In the genomic region with DNA sequence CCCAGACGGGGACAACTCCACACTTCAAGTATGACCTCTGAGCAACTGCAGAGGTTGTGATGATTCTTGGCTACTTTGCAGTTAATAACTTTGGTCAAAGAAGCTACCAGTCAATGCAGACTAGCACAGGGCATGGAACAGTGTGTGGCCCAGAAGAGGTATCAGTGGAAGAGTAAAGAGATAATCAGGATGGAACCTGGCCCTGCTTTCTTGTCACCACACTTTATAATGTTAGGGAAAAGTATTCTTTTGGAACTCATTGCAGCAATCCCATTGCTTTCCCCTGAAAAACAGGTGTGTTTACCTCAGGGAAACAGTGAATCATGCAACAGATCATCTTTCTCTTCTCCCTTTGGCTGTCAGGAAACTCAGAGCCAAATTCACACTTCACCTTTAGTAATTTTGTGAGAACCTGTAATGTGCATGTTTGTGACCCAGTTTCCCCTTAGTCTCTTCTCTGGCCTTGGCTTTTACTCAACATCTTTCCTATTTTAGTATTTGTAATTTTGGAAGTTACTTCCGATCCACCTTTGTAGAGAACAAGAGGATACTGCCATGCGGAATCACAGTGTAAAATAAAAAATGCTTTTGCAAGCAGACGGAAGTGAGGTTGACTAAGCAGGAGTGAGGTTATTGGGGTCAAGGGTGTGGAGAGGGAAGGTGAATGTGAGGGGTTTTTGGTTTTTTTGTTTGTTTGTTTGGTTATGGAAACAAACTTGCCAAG, we compare ENCODE assay signal across 11 cellular contexts. TPM values are rescaled to one million over a fixed set of nuclear protein-coding genes. Genes with fewer than 3 reads are reported as not detected.
DNase-seq lines count a peak whose midpoint lies in the region; ATAC-seq, FAIRE-seq and TF ChIP-seq lines count a peak whose summit lies in the region.
"Had no signal": no experiment of that assay in that cellular context is flagged by ENCODE, and none has a peak within 500 bp of the region (broad histone marks: within the 10 kb centered on the region; RNA-seq: fewer than 3 reads in every experiment).

No MANE protein-coding gene starts in this region.

- ATAC-seq in GM21515 (IDR thresholded peaks at IDR 0.05; ENCODE audit: unreplicated experiment) (peak; percentile 35), RWPE2 (ENCODE audit: low read depth) (no peak)

- peak overlapping the region in 1 of 2 donors; percentile 51 for H3K4me3 Mint-ChIP-seq in CD14-positive monocyte
- H3K4me3 Mint-ChIP-seq: endodermal cell had no signal

- peaks cover 0 to 2% (median 0%) of the 10 kb centered on the region in 7 donors for H3K9me3 Mint-ChIP-seq in CD14-positive monocyte
- H3K9me3 Mint-ChIP-seq: endodermal cell had no signal

- H3K27ac ChIP-seq in RWPE2 (ENCODE audit: poor library complexity, severe bottlenecking), result peak overlapping the region; percentile 96
- H3K27ac ChIP-seq in esophagus squamous epithelium, result peak overlapping the region; percentile 49 to 77 (median 62)
- peak overlapping the region in 1 of 4 donors; percentile 2 for H3K27ac ChIP-seq in transverse colon
- H3K27ac ChIP-seq in thyroid gland, result no peak overlapping the region
- H3K27ac ChIP-seq: right atrium auricular region had no signal

- H3K27ac Mint-ChIP-seq in CD14-positive monocyte, result peak overlapping the region; percentile 94 to 98 (median 97)
- H3K27ac Mint-ChIP-seq: endodermal cell had no signal

- DNase-seq in CD14-positive monocyte (ENCODE audit: low spot score) (no peak), RWPE2 (ENCODE audit: low spot score) (no peak), esophagus squamous epithelium (lab: John Stamatoyannopoulos, UW) (no peak), urothelium cell line (ENCODE audit: low spot score) (no peak), transverse colon (no peak), thyroid gland (no peak), GM03348 (ENCODE audit: low spot score) (no peak)
- DNase-seq: endodermal cell, Right ventricle myocardium superior had no signal

- H3K27me3 Mint-ChIP-seq in CD14-positive monocyte (ENCODE audit: low read depth in 3 of 3), result no peaks in the 10 kb centered on the region

- 78 to 79% methylated on average over 4 of the region's 4 CpGs for WGBS in esophagus squamous epithelium, 2 donors
- 70 to 97% methylated on average over 3 to 4 of the region's 4 CpGs for WGBS in transverse colon (ENCODE audit: low coverage in 1 of 2), 2 donors
- WGBS in thyroid gland, 2 donors, result 95 to 96% methylated on average over 4 of the region's 4 CpGs

- no peak for TF ChIP-seq EP300 in transverse colon (IDR thresholded peaks at IDR 0.05; ENCODE audit: low read depth)

- peaks cover 33% of the 10 kb centered on the region for H3K4me1 ChIP-seq in RWPE2 (ENCODE audit: insufficient read depth, poor library complexity, severe bottlenecking)
- H3K4me1 ChIP-seq in esophagus squamous epithelium, result peaks cover 7 to 36% (median 17%) of the 10 kb centered on the region in 3 donors
- peaks cover 0 to 6% (median 2%) of the 10 kb centered on the region in 4 donors for H3K4me1 ChIP-seq in transverse colon
- H3K4me1 ChIP-seq in thyroid gland, result no peaks in the 10 kb centered on the region
- H3K4me1 ChIP-seq: right atrium auricular region had no signal

- in situ Hi-C loops in transverse colon (cut with MboI; ENCODE audit: low pct_ligation_motif_present in 1 of 4, low pct_unique_long_range_greater_than_20kb in 1 of 4, low sequenced_read_pairs in 3 of 4), result loop anchor here in 1 of 4 donors (25.0 kb wide), 1 partner anchor 115 kb away; no protein-coding TSS in a partner anchor

- H3K4me1 Mint-ChIP-seq in CD14-positive monocyte, result peaks cover 69% of the 10 kb centered on the region

- no peak for TF ChIP-seq POLR2A in esophagus squamous epithelium (IDR thresholded peaks at IDR 0.05)
- TF ChIP-seq POLR2A in transverse colon (IDR thresholded peaks at IDR 0.05), result no peak
- TF ChIP-seq POLR2A in thyroid gland (IDR thresholded peaks at IDR 0.05), result no peak

- no peak for FAIRE-seq in urothelium cell line (lab: Jason Lieb, UNC)

- TF ChIP-seq CTCF in CD14-positive monocyte (IDR thresholded peaks at IDR 0.05) (no peak), RWPE2 (IDR thresholded peaks at IDR 0.05; ENCODE audit: poor library complexity, severe bottlenecking) (no peak), esophagus squamous epithelium (IDR thresholded peaks at IDR 0.05) (no peak), transverse colon (IDR thresholded peaks at IDR 0.05) (no peak), thyroid gland (IDR thresholded peaks at IDR 0.05) (no peak)

- intact Hi-C loops in CD14-positive monocyte (cut with micrococcal nuclease), result loop anchor here in 1 of 2 donors (2.0 to 5.0 kb wide), 2 partner anchors 35 to 38 kb away; no protein-coding TSS in a partner anchor
- intact Hi-C loops in esophagus squamous epithelium (cut with DNase I), result no loop called here
- intact Hi-C loops in transverse colon (cut with DNase I; ENCODE audit: low total_unique reads), result no loop called here
- intact Hi-C loops in thyroid gland (cut with DNase I), result no loop called here

- H3K9me3 ChIP-seq in RWPE2 (ENCODE audit: severe bottlenecking) (no peaks in the 10 kb centered on the region), esophagus squamous epithelium (no peaks in the 10 kb centered on the region), transverse colon (no peaks in the 10 kb centered on the region), thyroid gland (no peaks in the 10 kb centered on the region)
- H3K9me3 ChIP-seq: right atrium auricular region had no signal

- H3K4me3 ChIP-seq in RWPE2 (ENCODE audit: severe bottlenecking), result no peak overlapping the region
- H3K4me3 ChIP-seq in esophagus squamous epithelium, result no peak overlapping the region
- H3K4me3 ChIP-seq in transverse colon, result no peak overlapping the region
- H3K4me3 ChIP-seq in thyroid gland (replicated peaks in 1 of 3), result no peak overlapping the region
- H3K4me3 ChIP-seq: right atrium auricular region had no signal

- H3K27me3 ChIP-seq in RWPE2 (ENCODE audit: insufficient read depth, poor library complexity, severe bottlenecking) (no peaks in the 10 kb centered on the region), esophagus squamous epithelium (peaks cover 0 to 7% (median 0%) of the 10 kb centered on the region in 4 donors), transverse colon (peaks cover 13% of the 10 kb centered on the region), thyroid gland (no peaks in the 10 kb centered on the region)
- H3K27me3 ChIP-seq: right atrium auricular region had no signal

- H3K36me3 ChIP-seq in RWPE2 (ENCODE audit: low read depth) (peaks cover 5% of the 10 kb centered on the region; the same call in 1 of the 2 replicates), esophagus squamous epithelium (peaks cover 0 to 18% (median 0%) of the 10 kb centered on the region in 3 donors), transverse colon (peaks cover 0 to 2% (median 0%) of the 10 kb centered on the region in 4 donors), thyroid gland (peaks cover 0 to 3% of the 10 kb centered on the region in 2 donors)
- H3K36me3 ChIP-seq: right atrium auricular region had no signal

- peaks cover 20 to 23% of the 10 kb centered on the region in 2 donors for H3K36me3 Mint-ChIP-seq in CD14-positive monocyte

RNA-seq across cellular contexts. Expression of gene ASPRV1, which starts 14.2 kb away (rescaled TPM):
- under 1 TPM; 0.25 to 0.27 TPM for polyA plus RNA-seq in CD14-positive monocyte
- total RNA-seq in esophagus squamous epithelium (1 to 10 TPM in 1 of 4 donors, under 1 TPM in 3; 0.18 to 1.5 (median 0.34) TPM), transverse colon (1 to 10 TPM in 1 of 4 donors, under 1 TPM in 1, not detected in 2; 0.95 to 1.2 TPM), thyroid gland (1 to 10 TPM in 3 of 4 donors, under 1 TPM in 1; 0.89 to 2.0 (median 1.5) TPM)

RNA-seq across cellular contexts. Expression of gene MXD1, which starts 32.3 kb away (rescaled TPM):
- 100 to 1,000 TPM in 1 of 2 donors, 10 to 100 TPM in 1; 83.1 to 112 TPM for polyA plus RNA-seq in CD14-positive monocyte
- total RNA-seq in esophagus squamous epithelium (100 to 1,000 TPM in 1 of 4 donors, 10 to 100 TPM in 3; 38.5 to 121 (median 83.2) TPM), transverse colon (100 to 1,000 TPM in 2 of 4 donors, 10 to 100 TPM in 2; 11.7 to 154 (median 113) TPM), thyroid gland (10 to 100 TPM; 11.3 to 17.9 (median 13.0) TPM)

RNA-seq across cellular contexts. Expression of gene SNRNP27, which starts 53.5 kb away (rescaled TPM):
- polyA plus RNA-seq in CD14-positive monocyte, result 10 to 100 TPM; 47.4 to 54.8 TPM
- total RNA-seq in esophagus squamous epithelium (10 to 100 TPM; 30.6 to 46.9 (median 37.5) TPM), transverse colon (10 to 100 TPM in 3 of 4 donors, 1 to 10 TPM in 1; 2.4 to 75.4 (median 63.6) TPM), thyroid gland (100 to 1,000 TPM in 1 of 4 donors, 10 to 100 TPM in 3; 47.5 to 111 (median 66.3) TPM)

Comparison
In these comparisons a context has a peak if more than half of its experiments do, and no peak if none do; other contexts are left out.
1. H3K27ac ChIP-seq: peak in RWPE2 (single experiment) and esophagus squamous epithelium (4 of 4); none in thyroid gland (0 of 3).